Comparison of ENCODE assay signal across 10 cellular contexts in genomic region chr16:30762991-30763725, GRCh38. TPM values are rescaled to one million over a fixed set of nuclear protein-coding genes. Genes with fewer than 3 reads are reported as not detected.
DNase-seq lines count a peak whose midpoint lies in the region; ATAC-seq and TF ChIP-seq lines count a peak whose summit lies in the region.
"Had no signal": no experiment of that assay in that cellular context is flagged by ENCODE, and none has a peak within 500 bp of the region (broad histone marks: within the 10 kb centered on the region; RNA-seq: fewer than 3 reads in every experiment).

No MANE protein-coding gene starts in this region.

- H3K4me3 ChIP-seq in ascending aorta (peak overlapping the region; percentile 85 to 88), liver (ENCODE audit: low read depth in 1 of 3, low read length in 3 of 3) (peak overlapping the region; percentile 78 to 98 (median 92)), thymus (ENCODE audit: low read length) (peak overlapping the region; percentile 57)

- DNase-seq in activated T-cell treated with anti-CD3 and anti-CD28 coated beads, Interleukin-2, amount 50 U/mL, for 4 hours, result no peak
- DNase-seq in activated T-cell treated with anti-CD3 and anti-CD28 coated beads, Interleukin-2, amount 50 U/mL, for 48 hours, result no peak
- DNase-seq in ascending aorta (ENCODE audit: low spot score in 2 of 2), result no peak
- no peak for DNase-seq in ecto neural progenitor cell (ENCODE audit: low spot score)
- no peak for DNase-seq in kidney tubule cell (ENCODE audit: low spot score)
- DNase-seq: DMS53; stimulated activated CD4-positive, alpha-beta T cell treated with anti-CD3 and anti-CD28 coated beads, Interleukin-4, amount 100 ng/mL, for 24 hours had no signal

- no peaks in the 10 kb centered on the region for H3K27me3 Mint-ChIP-seq in activated T-cell treated with anti-CD3 and anti-CD28 coated beads, Interleukin-2, amount 50 U/mL, for 4 hours (ENCODE audit: low read depth)

- peaks cover 43 to 46% of the 10 kb centered on the region in 2 donors for H3K36me3 ChIP-seq in ascending aorta
- peaks cover 24 to 48% (median 41%) of the 10 kb centered on the region in 4 donors for H3K36me3 ChIP-seq in liver (ENCODE audit: control insufficient read depth in 4 of 4, insufficient read depth in 3 of 4, low read depth in 1 of 4, low read length in 3 of 4)
- H3K36me3 ChIP-seq in thymus (ENCODE audit: control insufficient read depth, insufficient read depth), result peaks cover 43% of the 10 kb centered on the region

- peak overlapping the region; percentile 95 to 98 for H3K9ac ChIP-seq in liver (ENCODE audit: low read depth in 1 of 2, low read length in 2 of 2)

- H3K27me3 ChIP-seq in ascending aorta, result no peaks in the 10 kb centered on the region
- H3K27me3 ChIP-seq in liver (ENCODE audit: control insufficient read depth in 4 of 4, insufficient read depth in 4 of 4, low read length in 3 of 4), result no peaks in the 10 kb centered on the region
- no peaks in the 10 kb centered on the region for H3K27me3 ChIP-seq in thymus (ENCODE audit: control insufficient read depth, insufficient read depth)

- ATAC-seq in activated T-cell treated with anti-CD3 and anti-CD28 coated beads, Interleukin-2, amount 50 U/mL, for 4 hours, result no peak
- no peak for ATAC-seq in HG03432 (IDR thresholded peaks at IDR 0.05; ENCODE audit: unreplicated experiment)

- TF ChIP-seq CTCF in ascending aorta (IDR thresholded peaks at IDR 0.05), result no peak
- TF ChIP-seq CTCF in liver (IDR thresholded peaks at IDR 0.05; ENCODE audit: low read depth, low read length, missing input control), result no peak

- 77% methylated on average over 15 of the region's 15 CpGs for WGBS in liver
- 86% methylated on average over 15 of the region's 15 CpGs for WGBS in thymus

- intact Hi-C loops in ascending aorta (cut with DNase I), result loop anchor here (1.0 kb wide), 2 partner anchors 15 to 65 kb away; partner anchors contain the start of gene PHKG2

- no peaks in the 10 kb centered on the region for H3K9me3 Mint-ChIP-seq in activated T-cell treated with anti-CD3 and anti-CD28 coated beads, Interleukin-2, amount 50 U/mL, for 4 hours

- peaks cover 25% of the 10 kb centered on the region for H3K36me3 Mint-ChIP-seq in activated T-cell treated with anti-CD3 and anti-CD28 coated beads, Interleukin-2, amount 50 U/mL, for 4 hours (ENCODE audit: insufficient read depth)

- H3K27ac ChIP-seq in ascending aorta, result peak overlapping the region; percentile 89 to 96
- peak overlapping the region in 1 of 2 donors; percentile 91 for H3K27ac ChIP-seq in liver (ENCODE audit: low read depth in 1 of 2, low read length in 2 of 2)
- no peak overlapping the region for H3K27ac ChIP-seq in thymus (ENCODE audit: low read depth)

- TF ChIP-seq RAD21 in liver (IDR thresholded peaks at IDR 0.05), result no peak

- peak overlapping the region; percentile 94 for H3K4me3 Mint-ChIP-seq in activated T-cell treated with anti-CD3 and anti-CD28 coated beads, Interleukin-2, amount 50 U/mL, for 4 hours

- H3K4me1 Mint-ChIP-seq in activated T-cell treated with anti-CD3 and anti-CD28 coated beads, Interleukin-2, amount 50 U/mL, for 4 hours (ENCODE audit: low read depth), result peaks cover 26% of the 10 kb centered on the region

- H3K9me3 ChIP-seq in ascending aorta (no peaks in the 10 kb centered on the region), liver (ENCODE audit: control insufficient read depth in 4 of 4, low read length in 3 of 4) (no peaks in the 10 kb centered on the region), thymus (ENCODE audit: control insufficient read depth) (no peaks in the 10 kb centered on the region)

- H3K4me1 ChIP-seq in ascending aorta (peaks cover 16 to 20% of the 10 kb centered on the region in 2 donors), liver (ENCODE audit: control insufficient read depth in 4 of 4, insufficient read depth in 4 of 4, low read length in 3 of 4) (peaks cover 4 to 29% (median 24%) of the 10 kb centered on the region in 4 donors), thymus (ENCODE audit: control insufficient read depth, insufficient read depth, low read length) (peaks cover 8% of the 10 kb centered on the region)

TF ChIP-seq in liver, 16 proteins besides CTCF, POLR2A, EP300 and RAD21:
- TF ChIP-seq, protein P1, sequence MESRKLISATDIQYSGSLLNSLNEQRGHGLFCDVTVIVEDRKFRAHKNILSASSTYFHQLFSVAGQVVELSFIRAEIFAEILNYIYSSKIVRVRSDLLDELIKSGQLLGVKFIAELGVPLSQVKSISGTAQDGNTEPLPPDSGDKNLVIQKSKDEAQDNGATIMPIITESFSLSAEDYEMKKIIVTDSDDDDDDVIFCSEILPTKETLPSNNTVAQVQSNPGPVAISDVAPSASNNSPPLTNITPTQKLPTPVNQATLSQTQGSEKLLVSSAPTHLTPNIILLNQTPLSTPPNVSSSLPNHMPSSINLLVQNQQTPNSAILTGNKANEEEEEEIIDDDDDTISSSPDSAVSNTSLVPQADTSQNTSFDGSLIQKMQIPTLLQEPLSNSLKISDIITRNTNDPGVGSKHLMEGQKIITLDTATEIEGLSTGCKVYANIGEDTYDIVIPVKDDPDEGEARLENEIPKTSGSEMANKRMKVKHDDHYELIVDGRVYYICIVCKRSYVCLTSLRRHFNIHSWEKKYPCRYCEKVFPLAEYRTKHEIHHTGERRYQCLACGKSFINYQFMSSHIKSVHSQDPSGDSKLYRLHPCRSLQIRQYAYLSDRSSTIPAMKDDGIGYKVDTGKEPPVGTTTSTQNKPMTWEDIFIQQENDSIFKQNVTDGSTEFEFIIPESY (IDR thresholded peaks at IDR 0.05), result no peak

RNA-seq across cellular contexts. Expression of gene RNF40, which starts 1.0 kb away (rescaled TPM):
- total RNA-seq in activated T-cell treated with anti-CD3 and anti-CD28 coated beads, Interleukin-2, amount 50 U/mL, for 4 hours, result 100 to 1,000 TPM; 111 to 115 (median 113) TPM
- total RNA-seq in ascending aorta (66.3 TPM), liver (10 to 100 TPM; 41.0 to 55.4 TPM)
- polyA plus RNA-seq in liver (10 to 100 TPM; 25.9 to 27.1 TPM), thymus (74.8 TPM)

RNA-seq across cellular contexts. Expression of gene CFAP119, which starts 1.3 kb away (rescaled TPM):
- 1 to 10 TPM; 2.8 to 4.7 (median 4.3) TPM for total RNA-seq in activated T-cell treated with anti-CD3 and anti-CD28 coated beads, Interleukin-2, amount 50 U/mL, for 4 hours
- total RNA-seq in ascending aorta (not detected), liver (1 to 10 TPM in 1 of 2 donors, under 1 TPM in 1; 0.33 to 2.7 TPM)
- polyA plus RNA-seq in liver (1 to 10 TPM in 1 of 2 donors, under 1 TPM in 1; 0.82 to 1.6 TPM), thymus (19.6 TPM)

RNA-seq across cellular contexts. Expression of gene PHKG2, which starts 14.9 kb away (rescaled TPM):
- 10 to 100 TPM; 31.1 to 34.5 (median 31.9) TPM for total RNA-seq in activated T-cell treated with anti-CD3 and anti-CD28 coated beads, Interleukin-2, amount 50 U/mL, for 4 hours
- 78.8 TPM for total RNA-seq in ascending aorta
- total RNA-seq in liver, result 10 to 100 TPM in 1 of 2 donors, 1 to 10 TPM in 1; 9.2 to 16.3 TPM
- polyA plus RNA-seq in liver, result 10 to 100 TPM; 19.5 to 21.2 TPM
- 53.8 TPM for polyA plus RNA-seq in thymus

RNA-seq across cellular contexts. Expression of gene ZNF629, which starts 23.8 kb away (rescaled TPM):
- total RNA-seq in activated T-cell treated with anti-CD3 and anti-CD28 coated beads, Interleukin-2, amount 50 U/mL, for 4 hours, result 1 to 10 TPM; 5.3 to 7.0 (median 7.0) TPM
- total RNA-seq in ascending aorta (12.3 TPM), liver (1 to 10 TPM; 3.3 to 4.2 TPM)
- polyA plus RNA-seq in liver (1 to 10 TPM in 1 of 2 donors, under 1 TPM in 1; 0.86 to 3.5 TPM), thymus (4.6 TPM)
